Comparison of ENCODE assay signal across 29 cellular contexts in genomic region chr17:27613425-27613824, GRCh38.
"Had no signal": no experiment of that assay in that cellular context is flagged by ENCODE, and none has a peak within 500 bp of the region (broad histone marks: within the 10 kb centered on the region; RNA-seq: fewer than 3 reads in every experiment).

No MANE protein-coding gene starts in this region.

- H3K27me3 ChIP-seq: adrenal gland, body of pancreas, breast epithelium, SJCRH30 had no signal

- H3K4me3 ChIP-seq: adrenal gland, body of pancreas, breast epithelium, SJCRH30, SK-N-MC had no signal

- H3K9ac ChIP-seq: KMS-11 had no signal

- H3K4me2 ChIP-seq: KMS-11 had no signal

- DNase-seq: activated CD4-positive, alpha-beta T cell treated with anti-CD3 and anti-CD28 coated beads for 36 hours; activated CD4-positive, alpha-beta T cell treated with anti-CD3 and anti-CD28 coated beads, Interleukin-2, amount 10 ng/mL, durations not matched to agents 7 days and 5 days; activated CD4-positive, alpha-beta T cell treated with anti-CD3 and anti-CD28 coated beads, Interleukin-2, amount 50 U/mL, for 48 hours; activated CD8-positive, alpha-beta memory T cell treated with anti-CD3 and anti-CD28 coated beads, Interleukin-2, amount 50 U/mL, for 4 hours; activated gamma-delta T cell treated with Interleukin-2 at 50 U/mL for 16 hours; activated naive CD4-positive, alpha-beta T cell treated with anti-CD3 and anti-CD28 coated beads for 36 hours; activated T-cell treated with anti-CD3 and anti-CD28 coated beads for 4 hours; activated T-cell treated with anti-CD3 and anti-CD28 coated beads, Interleukin-2, amount 50 U/mL, for 4 hours; adrenal gland; body of pancreas; caudate nucleus; MM.1S; MV-4-11; NCI-H1092; NCI-H1436 treated with DMSO at 0.1 percent for 48 hours; NCI-H1694 treated with DMSO at 0.1 percent for 48 hours; NCI-H2029; NCI-H2227 treated with DMSO at 0.1 percent for 48 hours; NCI-H446 treated with DMSO at 0.1 percent for 48 hours; SHP77; SJCRH30 had no signal

- FAIRE-seq: astrocyte had no signal

- H3K9me3 ChIP-seq: adrenal gland, body of pancreas, breast epithelium, SJCRH30 had no signal

- H3K27ac ChIP-seq: body of pancreas, breast epithelium, KMS-11, SJCRH30, SK-N-MC had no signal

- H3K4me1 ChIP-seq: body of pancreas, breast epithelium, SJCRH30 had no signal

- H3K36me3 ChIP-seq: breast epithelium had no signal

- ATAC-seq: activated CD4-positive, alpha-beta T cell treated with anti-CD3 and anti-CD28 coated beads for 36 hours; activated CD4-positive, CD25-positive, alpha-beta regulatory T cell treated with anti-CD3 and anti-CD28 coated beads, Interleukin-2, amount 50 U/mL, for 24 hours; activated naive CD4-positive, alpha-beta T cell treated with anti-CD3 and anti-CD28 coated beads, Interleukin-2, amount 50 U/mL, for 72 hours; activated T-cell treated with anti-CD3 and anti-CD28 coated beads, Interleukin-2, amount 50 U/mL, for 4 hours; body of pancreas; Panc1; WTC11 had no signal
